In genomic region chr2:118582058-118582457, GRCh38 we compare ENCODE assay signal across 15 cellular contexts.
DNase-seq lines count a peak whose midpoint lies in the region; ATAC-seq, FAIRE-seq and TF ChIP-seq lines count a peak whose summit lies in the region.
"Had no signal": no experiment of that assay in that cellular context is flagged by ENCODE, and none has a peak within 500 bp of the region (broad histone marks: within the 10 kb centered on the region; RNA-seq: fewer than 3 reads in every experiment).

No MANE protein-coding gene starts in this region.

- no peaks in the 10 kb centered on the region for H3K79me2 ChIP-seq in astrocyte (ENCODE audit: insufficient read depth, low read length)

- no peaks in the 10 kb centered on the region for H3K36me3 ChIP-seq in astrocyte (ENCODE audit: insufficient read depth, low read length)
- H3K36me3 ChIP-seq: HAP-1 had no signal

- peak overlapping the region; percentile 49 for H3K27ac Mint-ChIP-seq in astrocyte (ENCODE audit: unreplicated experiment)
- H3K27ac Mint-ChIP-seq: CD14-positive monocyte; CD4-positive, alpha-beta memory T cell had no signal

- H3K9me3 ChIP-seq in astrocyte (ENCODE audit: insufficient read depth, low read depth, low read length) = no peaks in the 10 kb centered on the region
- H3K9me3 ChIP-seq: HAP-1 had no signal

- peaks cover 2% of the 10 kb centered on the region for H3K9me3 Mint-ChIP-seq in astrocyte (ENCODE audit: unreplicated experiment)

- H3K4me3 ChIP-seq in AG10803 (ENCODE audit: low read length) (no peak overlapping the region), astrocyte (ENCODE audit: insufficient read depth, low read depth, low read length) (no peak overlapping the region)
- H3K4me3 ChIP-seq: HAP-1 had no signal

- H3K4me1 Mint-ChIP-seq in astrocyte (ENCODE audit: low read depth, unreplicated experiment) = peaks cover 25% of the 10 kb centered on the region
- H3K4me1 Mint-ChIP-seq: CD14-positive monocyte; CD4-positive, alpha-beta memory T cell had no signal

- FAIRE-seq in astrocyte (lab: Jason Lieb, UNC) = no peak

- H3K27me3 Mint-ChIP-seq in astrocyte (ENCODE audit: low read depth, unreplicated experiment) = peaks cover 3% of the 10 kb centered on the region

- H3K4me3 Mint-ChIP-seq in astrocyte (ENCODE audit: unreplicated experiment) = no peak overlapping the region
- H3K4me3 Mint-ChIP-seq: CD14-positive monocyte; CD4-positive, alpha-beta memory T cell had no signal

- peaks cover 3% of the 10 kb centered on the region for H3K4me1 ChIP-seq in astrocyte (ENCODE audit: insufficient read depth, low read length)
- H3K4me1 ChIP-seq: HAP-1 had no signal

- no peak overlapping the region for H3K9ac ChIP-seq in astrocyte (ENCODE audit: low read length)

- H4K20me1 ChIP-seq in astrocyte (ENCODE audit: insufficient read depth, low read length) = no peaks in the 10 kb centered on the region

- TF ChIP-seq CTCF in AG10803 (conservative IDR thresholded peaks at IDR 0.05; ENCODE audit: low read length) = no peak
- TF ChIP-seq CTCF in astrocyte (IDR thresholded peaks at IDR 0.05; ENCODE audit: insufficient read depth, low read depth, low read length) = no peak

- no peak overlapping the region for H2AFZ ChIP-seq in astrocyte (ENCODE audit: low read depth, low read length)

- no peak for ATAC-seq in GM21423 (IDR thresholded peaks at IDR 0.05; ENCODE audit: unreplicated experiment)

- peaks cover 3% of the 10 kb centered on the region for H3K27me3 ChIP-seq in astrocyte (ENCODE audit: insufficient read depth, low read length)

- H3K4me2 ChIP-seq in astrocyte (ENCODE audit: low read length) = no peak overlapping the region

- DNase-seq in AG10803 (ENCODE audit: low read depth) (peak; percentile 31), astrocyte (ENCODE audit: low read depth) (no peak), fibroblast of peridontal ligament (ENCODE audit: extremely low read depth) (peak; percentile 41), cortex of kidney (lab: John Stamatoyannopoulos, UW) (no peak), DMS79 (lab: John Stamatoyannopoulos, UW) (no peak), NCI-H187 (lab: John Stamatoyannopoulos, UW) (no peak)
- DNase-seq: 8988T; AML-193; CD4-positive, alpha-beta memory T cell; DMS153; DMS79 treated with DMSO at 0.1 percent for 48 hours; GF-D8 had no signal

- H3K36me3 Mint-ChIP-seq in astrocyte (ENCODE audit: low read depth, unreplicated experiment) = no peaks in the 10 kb centered on the region
- H3K36me3 Mint-ChIP-seq: CD14-positive monocyte; CD4-positive, alpha-beta memory T cell had no signal

- H3K27ac ChIP-seq in astrocyte (ENCODE audit: low read depth, low read length) = no peak overlapping the region

Comparison
In these comparisons a context has a peak if more than half of its experiments do, and no peak if none do; other contexts are left out.
1. DNase-seq: peak in AG10803 (single experiment) and fibroblast of peridontal ligament (single experiment); none in astrocyte (single experiment), cortex of kidney (single experiment), DMS79 (single experiment) and NCI-H187 (0 of 2).